24 cellular contexts compared by ENCODE assay signal in genomic region chr22:47782461-47783075, GRCh38.
"Had no signal": no experiment of that assay in that cellular context is flagged by ENCODE, and none has a peak within 500 bp of the region (broad histone marks: within the 10 kb centered on the region; RNA-seq: fewer than 3 reads in every experiment).

No MANE protein-coding gene starts in this region.

- DNase-seq: activated CD4-positive, alpha-beta memory T cell treated with anti-CD3 and anti-CD28 coated beads, Interleukin-2, amount 10 ng/mL, durations not matched to agents 7 days and 5 days; activated CD4-positive, alpha-beta T cell treated with anti-CD3 and anti-CD28 coated beads, Interleukin-2, amount 10 ng/mL, durations not matched to agents 7 days and 5 days; activated CD4-positive, CD25-positive, alpha-beta regulatory T cell treated with anti-CD3 and anti-CD28 coated beads, Interleukin-2, amount 50 U/mL, for 72 hours; activated effector memory CD4-positive, alpha-beta T cell treated with Interleukin-2 at 50 U/mL for 16 hours; activated naive CD4-positive, alpha-beta T cell treated with Interleukin-2 at 50 U/mL for 16 hours; brain microvascular endothelial cell; caudate nucleus; foreskin keratinocyte; heart left ventricle; hypothalamus; immature natural killer cell; kidney glomerular epithelial cell; lower lobe of right lung; mesenchymal stem cell; stimulated activated naive CD4-positive, alpha-beta T cell; T-helper 2 cell had no signal

- H3K9me3 ChIP-seq: lower lobe of right lung, neutrophil, prostate gland, suprapubic skin had no signal

- H3K4me3 Mint-ChIP-seq: activated CD4-positive, alpha-beta memory T cell treated with anti-CD3 and anti-CD28 coated beads, Interleukin-2, amount 10 ng/mL, durations not matched to agents 7 days and 5 days; activated CD4-positive, alpha-beta T cell treated with anti-CD3 and anti-CD28 coated beads, Interleukin-2, amount 10 ng/mL, durations not matched to agents 7 days and 5 days; activated naive CD8-positive, alpha-beta T cell; immature natural killer cell; natural killer cell treated with Interleukin-12 subunit alpha and Interleukin-12 subunit beta and Interleukin-15 and Interleukin-18, amount 100 ng/mL, for 72 hours had no signal

- H3K4me3 ChIP-seq: heart left ventricle, lower lobe of right lung, prostate gland, suprapubic skin, tibial nerve had no signal

- H3K4me1 ChIP-seq: foreskin keratinocyte, heart left ventricle, lower lobe of right lung, prostate gland, suprapubic skin, tibial nerve had no signal

- H3K27ac Mint-ChIP-seq: activated CD4-positive, alpha-beta memory T cell treated with anti-CD3 and anti-CD28 coated beads, Interleukin-2, amount 10 ng/mL, durations not matched to agents 7 days and 5 days; activated CD4-positive, alpha-beta T cell treated with anti-CD3 and anti-CD28 coated beads, Interleukin-2, amount 10 ng/mL, durations not matched to agents 7 days and 5 days; activated naive CD8-positive, alpha-beta T cell; immature natural killer cell; natural killer cell treated with Interleukin-12 subunit alpha and Interleukin-12 subunit beta and Interleukin-15 and Interleukin-18, amount 100 ng/mL, for 72 hours had no signal

- H3K36me3 ChIP-seq: brain microvascular endothelial cell, heart left ventricle, lower lobe of right lung, neutrophil, prostate gland, suprapubic skin, tibial nerve had no signal

- H3K27me3 ChIP-seq: brain microvascular endothelial cell, foreskin keratinocyte, neutrophil, tibial nerve had no signal

- H3K9me3 Mint-ChIP-seq: activated CD4-positive, alpha-beta T cell treated with anti-CD3 and anti-CD28 coated beads, Interleukin-2, amount 10 ng/mL, durations not matched to agents 7 days and 5 days; natural killer cell treated with Interleukin-12 subunit alpha and Interleukin-12 subunit beta and Interleukin-15 and Interleukin-18, amount 100 ng/mL, for 72 hours had no signal

- H3K27me3 Mint-ChIP-seq: activated CD4-positive, alpha-beta memory T cell treated with anti-CD3 and anti-CD28 coated beads, Interleukin-2, amount 10 ng/mL, durations not matched to agents 7 days and 5 days; activated CD4-positive, alpha-beta T cell treated with anti-CD3 and anti-CD28 coated beads, Interleukin-2, amount 10 ng/mL, durations not matched to agents 7 days and 5 days had no signal

- ATAC-seq: esophagus mucosa, foreskin keratinocyte, heart left ventricle, left lobe of liver, lower lobe of right lung had no signal

- H3K4me1 Mint-ChIP-seq: activated CD4-positive, alpha-beta memory T cell treated with anti-CD3 and anti-CD28 coated beads, Interleukin-2, amount 10 ng/mL, durations not matched to agents 7 days and 5 days; activated CD4-positive, alpha-beta T cell treated with anti-CD3 and anti-CD28 coated beads, Interleukin-2, amount 10 ng/mL, durations not matched to agents 7 days and 5 days; immature natural killer cell had no signal

- H3K27ac ChIP-seq: brain microvascular endothelial cell, foreskin keratinocyte, heart left ventricle, lower lobe of right lung, neutrophil, prostate gland, suprapubic skin, tibial nerve had no signal

- H3K36me3 Mint-ChIP-seq: activated naive CD8-positive, alpha-beta T cell; immature natural killer cell; natural killer cell treated with Interleukin-12 subunit alpha and Interleukin-12 subunit beta and Interleukin-15 and Interleukin-18, amount 100 ng/mL, for 72 hours had no signal
